ENCODE assay signal across 18 cellular contexts in genomic region chr6:158489441-158489840, GRCh38.
DNase-seq lines count a peak whose midpoint lies in the region; ATAC-seq and TF ChIP-seq lines count a peak whose summit lies in the region.
"Had no signal": no experiment of that assay in that cellular context is flagged by ENCODE, and none has a peak within 500 bp of the region (broad histone marks: within the 10 kb centered on the region; RNA-seq: fewer than 3 reads in every experiment).

No MANE protein-coding gene starts in this region.

- no peaks in the 10 kb centered on the region for H3K9me2 ChIP-seq in GM23338 (ENCODE audit: insufficient read depth)

- H3F3A ChIP-seq in GM23338 (replicated peaks; ENCODE audit: low read depth), result no peaks in the 10 kb centered on the region

- H3K36me3 ChIP-seq in GM23338 (ENCODE audit: insufficient read depth), result no peaks in the 10 kb centered on the region

- no peaks in the 10 kb centered on the region for H3K27me3 ChIP-seq in GM23338 (ENCODE audit: insufficient read depth)
- H3K27me3 ChIP-seq: BLaER1 had no signal

- H3K27me3 Mint-ChIP-seq in GM23338 (ENCODE audit: insufficient read depth, low read depth, poor library complexity), result peaks cover 17% of the 10 kb centered on the region
- H3K27me3 Mint-ChIP-seq: B cell; CD4-positive, CD25-positive, alpha-beta regulatory T cell had no signal

- no peaks in the 10 kb centered on the region for H4K20me1 ChIP-seq in GM23338 (replicated peaks; ENCODE audit: insufficient read depth)
- H4K20me1 ChIP-seq: BLaER1 had no signal

- no peaks in the 10 kb centered on the region for H3K4me1 Mint-ChIP-seq in GM23338
- H3K4me1 Mint-ChIP-seq: B cell, H9 had no signal

- no peaks in the 10 kb centered on the region for H3K4me1 ChIP-seq in GM23338 (ENCODE audit: insufficient read depth)
- H3K4me1 ChIP-seq: BLaER1, Caco-2 had no signal

- no peak for DNase-seq in GM23338 (ENCODE audit: low spot score)
- DNase-seq in LHCN-M2 (ENCODE audit: low read depth), result peak; percentile 85
- peak; percentile 76 for DNase-seq in myocyte (ENCODE audit: low read depth)
- DNase-seq in germinal center (ENCODE audit: low spot score), result no peak
- DNase-seq in medulla oblongata (ENCODE audit: extremely low spot score), result no peak
- DNase-seq: Caco-2; CD4-positive, CD25-positive, alpha-beta regulatory T cell; CD8-positive, alpha-beta T cell; DMS153; DND-41; GM23248; H9 had no signal

- no peak for ATAC-seq in GM23338
- ATAC-seq in GM21367 (IDR thresholded peaks at IDR 0.05; ENCODE audit: unreplicated experiment), result no peak
- ATAC-seq: CD8-positive, alpha-beta T cell; HCT116 had no signal

- H3K36me3 Mint-ChIP-seq in GM23338 (ENCODE audit: low read depth), result peaks cover 12% of the 10 kb centered on the region; the same call in 2 of the 3 replicates

- no peak overlapping the region for H2AFZ ChIP-seq in GM23338
- H2AFZ ChIP-seq: GM23248 had no signal

- H3K79me2 ChIP-seq in GM23338 (replicated peaks; ENCODE audit: insufficient read depth), result no peaks in the 10 kb centered on the region

- no peak for TF ChIP-seq CTCF in GM23338 (conservative IDR thresholded peaks at IDR 0.05; ENCODE audit: low read depth in 2 of 2)

- no peak overlapping the region for H3K4me3 ChIP-seq in GM23338
- H3K4me3 ChIP-seq: BLaER1, GM23248 had no signal

- H3K27ac ChIP-seq in GM23338 (ENCODE audit: low read depth), result no peak overlapping the region
- H3K27ac ChIP-seq: 22Rv1, BLaER1, C4-2B, GM23248 had no signal

- H3K4me3 Mint-ChIP-seq in GM23338, result no peak overlapping the region
- H3K4me3 Mint-ChIP-seq: B cell; CD4-positive, CD25-positive, alpha-beta regulatory T cell; CD8-positive, alpha-beta T cell; H9 had no signal

- no peaks in the 10 kb centered on the region for H3K9me3 Mint-ChIP-seq in GM23338
- H3K9me3 Mint-ChIP-seq: CD4-positive, CD25-positive, alpha-beta regulatory T cell; CD8-positive, alpha-beta T cell; H9 had no signal

- 0 out of 2 replicates have a peak overlapping the region, but pooled peaks have one; percentile 11 for H3K27ac Mint-ChIP-seq in GM23338
- H3K27ac Mint-ChIP-seq: B cell; CD8-positive, alpha-beta T cell had no signal

- no peak overlapping the region for H3K4me2 ChIP-seq in GM23338
- H3K4me2 ChIP-seq: BLaER1 had no signal

TF ChIP-seq in GM23338, 12 proteins besides CTCF, POLR2A, EP300 and RAD21:
- TF ChIP-seq POLR2AphosphoS5 (IDR thresholded peaks at IDR 0.05; ENCODE audit: low read depth) (no peak), NANOG (IDR thresholded peaks at IDR 0.05; ENCODE audit: borderline replicate concordance) (no peak), JUNB (IDR thresholded peaks at IDR 0.05; ENCODE audit: unreplicated experiment) (no peak), CREB1 (CRISPR knock-in tag; IDR thresholded peaks at IDR 0.05; ENCODE audit: low read depth) (no peak), STAT1 (IDR thresholded peaks at IDR 0.05; ENCODE audit: unreplicated experiment) (no peak), ETS1 (IDR thresholded peaks at IDR 0.05) (no peak), EZH2 (IDR thresholded peaks at IDR 0.05; ENCODE audit: low read depth, unreplicated experiment) (no peak), ZNF331 (CRISPR knock-in tag; IDR thresholded peaks at IDR 0.05; ENCODE audit: low read depth) (no peak), ZNF114 (CRISPR knock-in tag; IDR thresholded peaks at IDR 0.05) (no peak), ZNF462 (CRISPR knock-in tag; IDR thresholded peaks at IDR 0.05) (no peak), REST (IDR thresholded peaks at IDR 0.05; ENCODE audit: unreplicated experiment) (no peak)

Comparison
In these comparisons a context has a peak if more than half of its experiments do, and no peak if none do; other contexts are left out.
1. DNase-seq: peak in LHCN-M2 (single experiment) and myocyte (single experiment); none in GM23338 (single experiment), germinal center (single experiment) and medulla oblongata (single experiment).